Comparison of ENCODE assay signal across 23 cellular contexts in genomic region chr3:190249414-190249813, GRCh38.
"Had no signal": no experiment of that assay in that cellular context is flagged by ENCODE, and none has a peak within 500 bp of the region (broad histone marks: within the 10 kb centered on the region; RNA-seq: fewer than 3 reads in every experiment).

No MANE protein-coding gene starts in this region.

- H3K4me3 Mint-ChIP-seq: activated B cell treated with CpG ODN at 0.5 μM for 24 hours; activated CD4-positive, alpha-beta T cell treated with anti-CD3 and anti-CD28 coated beads, Interleukin-2, amount 10 ng/mL, durations not matched to agents 24 days and 14 days; activated CD8-positive, alpha-beta memory T cell treated with anti-CD3 and anti-CD28 coated beads, Interleukin-2, amount 10 ng/mL, durations not matched to agents 7 days and 5 days; activated naive CD4-positive, alpha-beta T cell treated with anti-CD3 and anti-CD28 coated beads, Interleukin-2, amount 50 U/mL, for 24 hours; activated T-cell treated with anti-CD3 and anti-CD28 coated beads, Interleukin-2, amount 50 U/mL, for 24 hours; activated T-helper 1 cell treated with anti-CD3 and anti-CD28 coated beads, Interleukin-12 subunit alpha, Interleukin-12 subunit beta, Interleukin-2, Interleukin-4 antibody, amounts not matched to agents 30 ng/mL and 10 ng/mL and 1 ng/mL, durations not matched to agents 14 hours and 24 hours and 36 hours; T-helper 17 cell had no signal

- ATAC-seq: activated CD8-positive, alpha-beta memory T cell treated with anti-CD3 and anti-CD28 coated beads, Interleukin-2, amount 10 ng/mL, durations not matched to agents 7 days and 5 days; T-helper 17 cell had no signal

- H3K36me3 ChIP-seq: breast epithelium had no signal

- H3K27me3 Mint-ChIP-seq: activated B cell treated with CpG ODN at 0.5 μM for 24 hours; activated CD4-positive, alpha-beta T cell treated with anti-CD3 and anti-CD28 coated beads, Interleukin-2, amount 10 ng/mL, durations not matched to agents 24 days and 14 days; activated CD8-positive, alpha-beta memory T cell treated with anti-CD3 and anti-CD28 coated beads, Interleukin-2, amount 10 ng/mL, durations not matched to agents 7 days and 5 days; T-helper 17 cell had no signal

- H3K36me3 Mint-ChIP-seq: activated CD8-positive, alpha-beta memory T cell treated with anti-CD3 and anti-CD28 coated beads, Interleukin-2, amount 10 ng/mL, durations not matched to agents 7 days and 5 days; activated naive CD4-positive, alpha-beta T cell treated with anti-CD3 and anti-CD28 coated beads, Interleukin-2, amount 50 U/mL, for 24 hours had no signal

- H3K27me3 ChIP-seq: breast epithelium had no signal

- FAIRE-seq: RCC 7860, TTC549 had no signal

- H3K4me3 ChIP-seq: breast epithelium had no signal

- H3K4me1 Mint-ChIP-seq: activated B cell treated with CpG ODN at 0.5 μM for 24 hours; activated CD4-positive, alpha-beta T cell treated with anti-CD3 and anti-CD28 coated beads, Interleukin-2, amount 10 ng/mL, durations not matched to agents 24 days and 14 days; activated CD8-positive, alpha-beta memory T cell treated with anti-CD3 and anti-CD28 coated beads, Interleukin-2, amount 10 ng/mL, durations not matched to agents 7 days and 5 days; activated naive CD4-positive, alpha-beta T cell treated with anti-CD3 and anti-CD28 coated beads, Interleukin-2, amount 50 U/mL, for 24 hours; T-helper 17 cell had no signal

- H3K27ac ChIP-seq: breast epithelium had no signal

- DNase-seq: activated B cell treated with CpG ODN at 0.5 μM for 24 hours; activated CD4-positive, alpha-beta T cell treated with anti-CD3 and anti-CD28 coated beads for 1 hour; activated CD4-positive, alpha-beta T cell treated with anti-CD3 and anti-CD28 coated beads, Interleukin-2, amount 10 ng/mL, durations not matched to agents 24 days and 14 days; activated CD4-positive, alpha-beta T cell treated with anti-CD3 and anti-CD28 coated beads, Interleukin-2, amount 50 U/mL, for 48 hours; activated CD8-positive, alpha-beta memory T cell treated with anti-CD3 and anti-CD28 coated beads, Interleukin-2, amount 10 ng/mL, durations not matched to agents 7 days and 5 days; activated effector memory CD4-positive, alpha-beta T cell treated with Interleukin-2 at 50 U/mL for 16 hours; activated naive CD4-positive, alpha-beta T cell; activated T-cell treated with anti-CD3 and anti-CD28 coated beads, Interleukin-2, amount 50 U/mL, for 24 hours; aorta; caudate nucleus; MM.1S; NCI-H1105 treated with DMSO at 0.1 percent for 48 hours; NCI-H1436 treated with DMSO at 0.1 percent for 48 hours; NCI-H187; NCI-H446; SIG-M5; T-helper 17 cell; T-helper 9 cell had no signal

- H3K27ac Mint-ChIP-seq: activated B cell treated with CpG ODN at 0.5 μM for 24 hours; activated CD4-positive, alpha-beta T cell treated with anti-CD3 and anti-CD28 coated beads, Interleukin-2, amount 10 ng/mL, durations not matched to agents 24 days and 14 days; activated CD8-positive, alpha-beta memory T cell treated with anti-CD3 and anti-CD28 coated beads, Interleukin-2, amount 10 ng/mL, durations not matched to agents 7 days and 5 days; activated naive CD4-positive, alpha-beta T cell treated with anti-CD3 and anti-CD28 coated beads, Interleukin-2, amount 50 U/mL, for 24 hours; activated T-cell treated with anti-CD3 and anti-CD28 coated beads, Interleukin-2, amount 50 U/mL, for 24 hours; activated T-helper 1 cell treated with anti-CD3 and anti-CD28 coated beads, Interleukin-12 subunit alpha, Interleukin-12 subunit beta, Interleukin-2, Interleukin-4 antibody, amounts not matched to agents 30 ng/mL and 10 ng/mL and 1 ng/mL, durations not matched to agents 14 hours and 24 hours and 36 hours; T-helper 17 cell had no signal

- H3K4me1 ChIP-seq: breast epithelium had no signal
